Comparison of ENCODE assay signal across 19 cellular contexts in the genomic region with DNA sequence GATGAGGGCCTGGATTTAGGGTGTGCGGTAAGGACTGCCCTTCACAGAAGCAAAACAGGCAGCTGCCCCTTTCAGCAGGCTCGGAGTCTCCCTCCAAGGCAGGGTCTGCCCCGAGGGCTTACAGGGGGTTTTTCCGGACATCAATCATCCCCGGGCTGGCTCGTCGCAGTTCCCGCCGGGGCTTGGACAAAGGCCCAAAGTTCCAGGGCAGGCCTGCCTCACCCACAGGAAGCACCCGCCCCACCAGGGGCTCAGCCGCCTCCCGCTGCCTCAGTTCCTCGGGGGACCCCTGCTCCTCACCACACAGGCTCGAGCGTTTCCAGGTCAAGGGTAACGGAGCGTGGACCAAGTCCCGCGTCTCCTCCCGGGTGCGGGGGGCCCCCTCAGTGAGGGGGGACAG. TPM values are rescaled to one million over a fixed set of nuclear protein-coding genes. Genes with fewer than 3 reads are reported as not detected.
DNase-seq lines count a peak whose midpoint lies in the region; ATAC-seq and TF ChIP-seq lines count a peak whose summit lies in the region.
"Had no signal": no experiment of that assay in that cellular context is flagged by ENCODE, and none has a peak within 500 bp of the region (broad histone marks: within the 10 kb centered on the region; RNA-seq: fewer than 3 reads in every experiment).

No MANE protein-coding gene starts in this region.

- POLR2A ChIA-PET in A673 (lab: Charles Lee; ENCODE audit: low non-redundant PET) = no interaction called here
- POLR2A ChIA-PET in IMR-90 (lab: Charles Lee; ENCODE audit: unreplicated experiment) = no interaction called here

- BruUV-seq in A673 (replicated peaks; lab: Mats Ljungman, UMichigan) (TSS peak; percentile 77), IMR-90 (replicated peaks; lab: Mats Ljungman, UMichigan) (TSS peak; percentile 83)

- H2BK120ac ChIP-seq in IMR-90 (ENCODE audit: low read depth, low read length) = no peak overlapping the region

- H4K8ac ChIP-seq in IMR-90 (ENCODE audit: low read depth in 2 of 2, low read length in 2 of 2) = no peak overlapping the region

- H2BK20ac ChIP-seq in IMR-90 (ENCODE audit: low read depth, low read length) = no peak overlapping the region

- dilution Hi-C loops in IMR-90 (cut with HindIII; ENCODE audit: low sequenced_read_pairs, unreplicated experiment) = no loop called here

- no peak overlapping the region for H3K14ac ChIP-seq in IMR-90 (replicated peaks; ENCODE audit: low read depth, low read length)

- no peak for ATAC-seq in IMR-90 (ENCODE audit: low read depth)
- no peak for ATAC-seq in HG03354 (IDR thresholded peaks at IDR 0.05; ENCODE audit: poor library complexity, severe bottlenecking, unreplicated experiment)
- ATAC-seq: GM12878 had no signal

- H4K91ac ChIP-seq in IMR-90 (ENCODE audit: insufficient read depth, low read depth, low read length) = no peak overlapping the region

- peak overlapping the region in 3 of 11 experiments; percentile 22 to 33 (median 23); a peak in 2 of 22 replicates for H3K9ac ChIP-seq in BLaER1 treated with 17β-estradiol and CSF1 and Interleukin-3, amounts not matched to agents 10 nM and 100 nM
- H3K9ac ChIP-seq in IMR-90 (ENCODE audit: low read depth, low read length) = no peak overlapping the region

- H3K56ac ChIP-seq in IMR-90 (ENCODE audit: extremely low read depth, insufficient read depth, low read length) = no peak overlapping the region

- no peak overlapping the region for H2AK9ac ChIP-seq in IMR-90 (replicated peaks; ENCODE audit: low read depth, low read length, poor library complexity)

- no peak for TF ChIP-seq RAD21 in IMR-90 (IDR thresholded peaks at IDR 0.05; ENCODE audit: low read length)

- TF ChIP-seq CTCF in A673 (conservative IDR thresholded peaks at IDR 0.05; ENCODE audit: low read depth, low read length) = no peak
- TF ChIP-seq CTCF in IMR-90 (conservative IDR thresholded peaks at IDR 0.05; ENCODE audit: low read depth, low read length) = no peak

- H3K18ac ChIP-seq in IMR-90 (ENCODE audit: low read depth, low read length) = no peak overlapping the region

- no peaks in the 10 kb centered on the region for H3K9me1 ChIP-seq in IMR-90 (ENCODE audit: insufficient read depth, low read length)

- TF ChIP-seq POLR2A in IMR-90 (IDR thresholded peaks at IDR 0.05; ENCODE audit: low read depth, low read length) = no peak

- in situ Hi-C loops in IMR-90 (cut with MboI; ENCODE audit: low sequenced_read_pairs) = no loop called here

- H3K36me3 ChIP-seq in A673 (ENCODE audit: insufficient read depth, low read length, poor library complexity, severe bottlenecking) (peaks cover 98% of the 10 kb centered on the region), IMR-90 (ENCODE audit: control insufficient read depth, insufficient read depth, low read length) (peaks cover 87% of the 10 kb centered on the region)
- H3K36me3 ChIP-seq in BLaER1 treated with 17β-estradiol and CSF1 and Interleukin-3, amounts not matched to agents 10 nM and 100 nM = peaks cover 79 to 98% (median 97%) of the 10 kb centered on the region in 11 experiments

- peaks cover 0 to 43% (median 17%) of the 10 kb centered on the region in 11 experiments; a peak in 9 of 22 replicates for H4K20me1 ChIP-seq in BLaER1 treated with 17β-estradiol and CSF1 and Interleukin-3, amounts not matched to agents 10 nM and 100 nM
- no peaks in the 10 kb centered on the region for H4K20me1 ChIP-seq in IMR-90 (ENCODE audit: insufficient read depth, low read length)

- H3K27ac ChIP-seq in A673 (ENCODE audit: low read depth, low read length, poor library complexity, severe bottlenecking) (no peak overlapping the region), IMR-90 (ENCODE audit: insufficient read depth, low read length) (no peak overlapping the region)
- H3K27ac ChIP-seq in BLaER1 treated with 17β-estradiol and CSF1 and Interleukin-3, amounts not matched to agents 10 nM and 100 nM = peak overlapping the region in 6 of 11 experiments; percentile 10 to 43 (median 36); a peak in 7 of 22 replicates
- H3K27ac ChIP-seq: Peyer's patch had no signal

- H3K4me1 ChIP-seq in A673 (ENCODE audit: insufficient read depth, low read length, poor library complexity, severe bottlenecking) (no peaks in the 10 kb centered on the region), IMR-90 (ENCODE audit: control insufficient read depth, insufficient read depth, low read length) (no peaks in the 10 kb centered on the region)
- H3K4me1 ChIP-seq in BLaER1 treated with 17β-estradiol and CSF1 and Interleukin-3, amounts not matched to agents 10 nM and 100 nM = peaks cover 0 to 24% (median 11%) of the 10 kb centered on the region in 10 experiments; a peak in 13 of 20 replicates
- H3K4me1 ChIP-seq: Peyer's patch had no signal

- H2AFZ ChIP-seq in IMR-90 (replicated peaks; ENCODE audit: low read length, poor library complexity) = no peak overlapping the region

- H3K4me3 ChIP-seq in A673 (ENCODE audit: low read depth, low read length, poor library complexity, severe bottlenecking) (no peak overlapping the region), IMR-90 (ENCODE audit: insufficient read depth, low read depth, low read length) (no peak overlapping the region)
- no peak overlapping the region for H3K4me3 ChIP-seq in BLaER1 treated with 17β-estradiol and CSF1 and Interleukin-3, amounts not matched to agents 10 nM and 100 nM
- H3K4me3 ChIP-seq: GM12878, Peyer's patch had no signal

- 29% methylated on average over 1 of the region's 21 CpGs; no CpG with 5 or more reads in 1 of the 2 experiments for WGBS in IMR-90 (ENCODE audit: extremely low coverage in 2 of 2, insufficient read length in 1 of 2), 2 experiments

- no peak overlapping the region for H4K5ac ChIP-seq in IMR-90 (ENCODE audit: low read depth, low read length)

- no peak overlapping the region for H2BK5ac ChIP-seq in IMR-90 (ENCODE audit: low read depth, low read length, poor library complexity, severe bottlenecking)

- H3K23ac ChIP-seq in IMR-90 (ENCODE audit: low read depth, low read length) = no peak overlapping the region

- H3K4me2 ChIP-seq in BLaER1 treated with 17β-estradiol and CSF1 and Interleukin-3, amounts not matched to agents 10 nM and 100 nM = peak overlapping the region in 7 of 11 experiments; percentile 7 to 48 (median 26); a peak in 8 of 22 replicates
- H3K4me2 ChIP-seq in IMR-90 (ENCODE audit: low read depth, low read length) = no peak overlapping the region

- no peak overlapping the region for H3K4ac ChIP-seq in IMR-90 (ENCODE audit: low read depth, low read length)

- H2AK5ac ChIP-seq in IMR-90 (ENCODE audit: low read depth, low read length) = no peak overlapping the region

- CTCF ChIA-PET in A673 (lab: Charles Lee) = no interaction called here
- CTCF ChIA-PET in IMR-90 (lab: Yijun Ruan, JAX) = no interaction called here

- H3K9me3 ChIP-seq in A673 (ENCODE audit: low read depth, low read length, poor library complexity, severe bottlenecking) (peaks cover 2% of the 10 kb centered on the region), IMR-90 (ENCODE audit: control insufficient read depth, insufficient read depth, low read length) (no peaks in the 10 kb centered on the region)
- peaks cover 5 to 41% (median 21%) of the 10 kb centered on the region in 11 experiments; a peak in 21 of 22 replicates for H3K9me3 ChIP-seq in BLaER1 treated with 17β-estradiol and CSF1 and Interleukin-3, amounts not matched to agents 10 nM and 100 nM (replicated peaks in 1 of 11)
- H3K9me3 ChIP-seq: Peyer's patch had no signal

- H3K79me1 ChIP-seq in IMR-90 (ENCODE audit: low read depth in 1 of 2, low read length in 2 of 2) = peaks cover 3% of the 10 kb centered on the region in 2 experiments; a peak in 1 of 4 replicates

- H3K27me3 ChIP-seq in A673 (replicated peaks; ENCODE audit: insufficient read depth, low read depth, low read length, poor library complexity) (no peaks in the 10 kb centered on the region), IMR-90 (ENCODE audit: control insufficient read depth, insufficient read depth, low read length) (no peaks in the 10 kb centered on the region)
- H3K27me3 ChIP-seq in BLaER1 treated with 17β-estradiol and CSF1 and Interleukin-3, amounts not matched to agents 10 nM and 100 nM = no peaks in the 10 kb centered on the region
- H3K27me3 ChIP-seq: Peyer's patch had no signal

- intact Hi-C loops in A673 (cut with micrococcal nuclease; ENCODE audit: unreplicated experiment) (no loop called here), IMR-90 (cut with micrococcal nuclease) (no loop called here)

- no peak overlapping the region for H2BK15ac ChIP-seq in IMR-90 (ENCODE audit: low read depth, low read length)

- DNase-seq in A673 (ENCODE audit: low spot score) (no peak), IMR-90 (no peak), iPS-NIHi7 (ENCODE audit: extremely low spot score) (peak; percentile 10), AML-193 (lab: John Stamatoyannopoulos, UW) (no peak)
- DNase-seq in stimulated activated CD4-positive, alpha-beta T cell treated with anti-CD3 and anti-CD28 coated beads, Interleukin-4, amount 100 ng/mL, for 1 hour = no peak
- DNase-seq: ACHN, DMS153, GOT3, Kasumi-1, NCI-H1417, NCI-H1930, NCI-H2171 treated with DMSO at 0.1 percent for 48 hours, NCI-H510A, NCI-H82, Peyer's patch, Right ventricle myocardium superior had no signal

TF ChIP-seq in IMR-90, 13 proteins besides CTCF, POLR2A, EP300 and RAD21 (continues in another document):
- TF ChIP-seq, protein P1, sequence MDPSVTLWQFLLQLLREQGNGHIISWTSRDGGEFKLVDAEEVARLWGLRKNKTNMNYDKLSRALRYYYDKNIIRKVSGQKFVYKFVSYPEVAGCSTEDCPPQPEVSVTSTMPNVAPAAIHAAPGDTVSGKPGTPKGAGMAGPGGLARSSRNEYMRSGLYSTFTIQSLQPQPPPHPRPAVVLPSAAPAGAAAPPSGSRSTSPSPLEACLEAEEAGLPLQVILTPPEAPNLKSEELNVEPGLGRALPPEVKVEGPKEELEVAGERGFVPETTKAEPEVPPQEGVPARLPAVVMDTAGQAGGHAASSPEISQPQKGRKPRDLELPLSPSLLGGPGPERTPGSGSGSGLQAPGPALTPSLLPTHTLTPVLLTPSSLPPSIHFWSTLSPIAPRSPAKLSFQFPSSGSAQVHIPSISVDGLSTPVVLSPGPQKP (IDR thresholded peaks at IDR 0.05; ENCODE audit: borderline replicate concordance, low read depth, low read length) = no peak
- TF ChIP-seq SMC3 (IDR thresholded peaks at IDR 0.05; ENCODE audit: low read depth, low read length) = no peak

RNA-seq across cellular contexts. Expression of a gene that starts 27.0 kb away (rescaled TPM):
- total RNA-seq in A673 (2021) (9.5 and 11.3 TPM in 2 replicates), IMR-90 (2012; rRNA removed) (5.0 and 5.3 TPM in 2 replicates)
- 9.0 and 11.5 TPM in 2 replicates for polyA plus RNA-seq in IMR-90 (2012; rRNA removed)
- polyA plus RNA-seq in IMR-90 (2012; cell fraction: cytosol; rRNA removed) = 9.8 and 11.1 TPM in 2 replicates
- polyA plus RNA-seq in IMR-90 (2012; cell fraction: nucleus; rRNA removed; ENCODE audit: low replicate concordance) = 23.2 and 40.4 TPM in 2 replicates

RNA-seq across cellular contexts. Expression of a gene that starts 50.9 kb away (rescaled TPM):
- total RNA-seq in A673 (2021) (0.30 and 0.46 TPM in 2 replicates), IMR-90 (2012; rRNA removed) (under 0.01 TPM in 2 replicates)
- 0.07 and 0.09 TPM in 2 replicates for polyA plus RNA-seq in IMR-90 (2012; rRNA removed)
- 0.05 TPM in 1 of 2 replicates, not detected in the other for polyA plus RNA-seq in IMR-90 (2012; cell fraction: cytosol; rRNA removed)
- polyA plus RNA-seq in IMR-90 (2012; cell fraction: nucleus; rRNA removed; ENCODE audit: low replicate concordance) = 0.29 and 0.34 TPM in 2 replicates

RNA-seq across cellular contexts. Expression of a gene that starts 53.0 kb away (rescaled TPM):
- total RNA-seq in A673 (2021) = 55.7 and 56.5 TPM in 2 replicates
- 3.0 and 3.3 TPM in 2 replicates for total RNA-seq in IMR-90 (2012; rRNA removed)
- polyA plus RNA-seq in IMR-90 (2012; rRNA removed) = 4.0 and 4.2 TPM in 2 replicates
- polyA plus RNA-seq in IMR-90 (2012; cell fraction: cytosol; rRNA removed) = 1.3 and 1.5 TPM in 2 replicates
- polyA plus RNA-seq in IMR-90 (2012; cell fraction: nucleus; rRNA removed; ENCODE audit: low replicate concordance) = 7.8 and 9.4 TPM in 2 replicates

Comparison
In these comparisons a context has a peak if more than half of its experiments do, and no peak if none do; other contexts are left out.
1. H3K27ac ChIP-seq: peak in BLaER1 treated with 17β-estradiol and CSF1 and Interleukin-3, amounts not matched to agents 10 nM and 100 nM (6 of 11); none in A673 (single experiment) and IMR-90 (single experiment).
2. RNA of a gene that starts 53.0 kb away (total RNA-seq): 55.7 to 56.5 TPM in A673; 3.0 to 3.3 TPM in IMR-90; every median in the first group is over 10 times any median in the second.